26 cellular contexts compared by ENCODE assay signal in genomic region chr5:100691545-100691944, GRCh38.
DNase-seq lines count a peak whose midpoint lies in the region; ATAC-seq and TF ChIP-seq lines count a peak whose summit lies in the region.
"Had no signal": no experiment of that assay in that cellular context is flagged by ENCODE, and none has a peak within 500 bp of the region (broad histone marks: within the 10 kb centered on the region; RNA-seq: fewer than 3 reads in every experiment).

No MANE protein-coding gene starts in this region.

- no peak overlapping the region for H3K4me2 ChIP-seq in HCT116 (ENCODE audit: low read length)

- no peak overlapping the region for H3K27ac Mint-ChIP-seq in activated CD4-positive, alpha-beta T cell treated with anti-CD3 and anti-CD28 coated beads, Interleukin-2, amount 10 ng/mL, durations not matched to agents 24 days and 14 days
- H3K27ac Mint-ChIP-seq: activated naive CD4-positive, alpha-beta T cell treated with anti-CD3 and anti-CD28 coated beads, Interleukin-2, amount 10 ng/mL, durations not matched to agents 7 days and 5 days; stimulated activated effector memory CD8-positive, alpha-beta T cell treated with anti-CD3 and anti-CD28 coated beads, Interleukin-12 subunit alpha, Interleukin-12 subunit beta, amount 100 ng/mL, for 72 hours had no signal

- no peak for TF ChIP-seq CTCF in HCT116 (IDR thresholded peaks at IDR 0.05 in 2 of 3, conservative IDR thresholded peaks at IDR 0.05 in 1 of 3; ENCODE audit: borderline replicate concordance in 1 of 3, insufficient read depth in 1 of 3, low read depth in 2 of 3, low read length in 2 of 3)

- no peaks in the 10 kb centered on the region for H3K36me3 Mint-ChIP-seq in activated CD4-positive, alpha-beta T cell treated with anti-CD3 and anti-CD28 coated beads, Interleukin-2, amount 10 ng/mL, durations not matched to agents 24 days and 14 days (ENCODE audit: low read depth)
- H3K36me3 Mint-ChIP-seq: activated naive CD4-positive, alpha-beta T cell treated with anti-CD3 and anti-CD28 coated beads, Interleukin-2, amount 10 ng/mL, durations not matched to agents 7 days and 5 days; stimulated activated effector memory CD8-positive, alpha-beta T cell treated with anti-CD3 and anti-CD28 coated beads, Interleukin-12 subunit alpha, Interleukin-12 subunit beta, amount 100 ng/mL, for 72 hours had no signal

- no peak overlapping the region for H3K4me3 Mint-ChIP-seq in activated CD4-positive, alpha-beta T cell treated with anti-CD3 and anti-CD28 coated beads, Interleukin-2, amount 10 ng/mL, durations not matched to agents 24 days and 14 days
- H3K4me3 Mint-ChIP-seq: activated naive CD4-positive, alpha-beta T cell treated with anti-CD3 and anti-CD28 coated beads, Interleukin-2, amount 10 ng/mL, durations not matched to agents 7 days and 5 days; stimulated activated effector memory CD8-positive, alpha-beta T cell treated with anti-CD3 and anti-CD28 coated beads, Interleukin-12 subunit alpha, Interleukin-12 subunit beta, amount 100 ng/mL, for 72 hours had no signal

- in situ Hi-C loops in ACHN (cut with HindIII; ENCODE audit: low pct_ligation_motif_present, low pct_unique_long_range_greater_than_20kb, low sequenced_read_pairs), result no loop called here

- no peak for TF ChIP-seq POLR2A in HCT116 (IDR thresholded peaks at IDR 0.05; ENCODE audit: borderline replicate concordance, extremely low read depth, insufficient read depth, insufficient read length)

- no peak overlapping the region for H3K27ac ChIP-seq in HCT116 (ENCODE audit: low read depth, low read length)
- H3K27ac ChIP-seq: heart right ventricle, suprapubic skin, uterus had no signal

- no peaks in the 10 kb centered on the region for H4K20me1 ChIP-seq in HCT116 (ENCODE audit: insufficient read depth)

- peaks cover 5% of the 10 kb centered on the region for H3K27me3 Mint-ChIP-seq in activated CD4-positive, alpha-beta T cell treated with anti-CD3 and anti-CD28 coated beads, Interleukin-2, amount 10 ng/mL, durations not matched to agents 24 days and 14 days
- H3K27me3 Mint-ChIP-seq: activated naive CD4-positive, alpha-beta T cell treated with anti-CD3 and anti-CD28 coated beads, Interleukin-2, amount 10 ng/mL, durations not matched to agents 7 days and 5 days had no signal

- peak overlapping the region; percentile 10 for H2AFZ ChIP-seq in HCT116 (ENCODE audit: low read depth, low read length, poor library complexity, severe bottlenecking)

- TF ChIP-seq RAD21 in HCT116 (IDR thresholded peaks at IDR 0.05; ENCODE audit: low read depth), result no peak

- RAD21 ChIA-PET in HCT116 (lab: Charles Lee; ENCODE audit: low non-redundant PET in 1 of 2, low total read pairs in 2 of 2, uncharacterized antibody in 2 of 2, unreplicated experiment in 2 of 2), result no interaction called here

- H3K9ac ChIP-seq in HCT116 (ENCODE audit: low read length), result no peak overlapping the region

- POLR2A ChIA-PET in HCT116 (lab: Charles Lee), result no interaction called here

- CTCF ChIA-PET in HCT116 (lab: Charles Lee), result no interaction called here

- H3K9me3 ChIP-seq in HCT116 (ENCODE audit: control insufficient read depth in 1 of 2, insufficient read depth in 1 of 2, low read depth in 1 of 2, low read length in 2 of 2), result no peaks in the 10 kb centered on the region
- H3K9me3 ChIP-seq: Caco-2, heart right ventricle, suprapubic skin, uterus had no signal

- 0 out of 2 replicates have a peak, but pooled peaks cover 3% of the 10 kb centered on the region for H3K9me2 ChIP-seq in HCT116 (ENCODE audit: insufficient read depth)

- DNase-seq in ACHN, result peak; percentile 2
- no peak for DNase-seq in HCT116 (ENCODE audit: low read depth, low spot score)
- DNase-seq in amniotic epithelial cell (ENCODE audit: low read depth), result peak; percentile 89
- DNase-seq in kidney glomerular epithelial cell (lab: John Stamatoyannopoulos, UW), result peak; percentile 50
- no peak for DNase-seq in activated CD4-positive, alpha-beta T cell treated with anti-CD3 and anti-CD28 coated beads, Interleukin-2, amount 10 ng/mL, durations not matched to agents 24 days and 14 days
- no peak for DNase-seq in stimulated activated CD4-positive, alpha-beta T cell treated with anti-CD3 and anti-CD28 coated beads, Interleukin-1b, Interleukin-23, amount 100 ng/mL, for 48 hours
- DNase-seq in cerebellar nuclear complex (lab: John Stamatoyannopoulos, UW), result no peak
- DNase-seq: activated naive CD4-positive, alpha-beta T cell treated with anti-CD3 and anti-CD28 coated beads, Interleukin-2, amount 10 ng/mL, durations not matched to agents 7 days and 5 days; anterior cingulate cortex; C1 segment of cervical spinal cord; Caco-2; caudate nucleus; dermis blood vessel endothelial cell; heart right ventricle; KG1; NCI-H1694; NCI-H2171 treated with DMSO at 0.1 percent for 48 hours; NCI-H69; occipital lobe; RPMI8226; stimulated activated CD4-positive, alpha-beta T cell treated with anti-CD3 and anti-CD28 coated beads, Interleukin-2, amount 100 ng/mL, for 48 hours; T1000; uterus had no signal

- H3K79me2 ChIP-seq in HCT116 (ENCODE audit: insufficient read depth, low read length), result no peaks in the 10 kb centered on the region

- H3K4me3 ChIP-seq in HCT116 (replicated peaks in 1 of 2; ENCODE audit: low read depth in 1 of 2, low read length in 2 of 2), result no peak overlapping the region
- H3K4me3 ChIP-seq: heart right ventricle, suprapubic skin, uterus had no signal

- H3K36me3 ChIP-seq in HCT116 (ENCODE audit: control insufficient read depth in 1 of 2, insufficient read depth in 2 of 2, low read length in 2 of 2), result no peaks in the 10 kb centered on the region
- H3K36me3 ChIP-seq: heart right ventricle, suprapubic skin, uterus had no signal

- no peaks in the 10 kb centered on the region for H3K27me3 ChIP-seq in HCT116 (ENCODE audit: insufficient read depth, low read length)
- H3K27me3 ChIP-seq: heart right ventricle, suprapubic skin, uterus had no signal

- H3K4me1 ChIP-seq in HCT116 (ENCODE audit: control insufficient read depth in 1 of 2, insufficient read depth in 2 of 2, low read length in 2 of 2), result no peaks in the 10 kb centered on the region
- H3K4me1 ChIP-seq: heart right ventricle, suprapubic skin, uterus had no signal

- BruUV-seq in HCT116 (replicated peaks; lab: Mats Ljungman, UMichigan), result no TSS peak

- no peaks in the 10 kb centered on the region for H3K9me3 Mint-ChIP-seq in activated CD4-positive, alpha-beta T cell treated with anti-CD3 and anti-CD28 coated beads, Interleukin-2, amount 10 ng/mL, durations not matched to agents 24 days and 14 days
- H3K9me3 Mint-ChIP-seq: activated naive CD4-positive, alpha-beta T cell treated with anti-CD3 and anti-CD28 coated beads, Interleukin-2, amount 10 ng/mL, durations not matched to agents 7 days and 5 days; stimulated activated effector memory CD8-positive, alpha-beta T cell treated with anti-CD3 and anti-CD28 coated beads, Interleukin-12 subunit alpha, Interleukin-12 subunit beta, amount 100 ng/mL, for 72 hours had no signal

- peaks cover 8% of the 10 kb centered on the region for H3K4me1 Mint-ChIP-seq in activated CD4-positive, alpha-beta T cell treated with anti-CD3 and anti-CD28 coated beads, Interleukin-2, amount 10 ng/mL, durations not matched to agents 24 days and 14 days

- ATAC-seq in HCT116 (no peak), HG03097 (IDR thresholded peaks at IDR 0.05; ENCODE audit: low FRiP score, unreplicated experiment) (no peak)
- ATAC-seq: heart right ventricle; stimulated activated effector memory CD8-positive, alpha-beta T cell treated with anti-CD3 and anti-CD28 coated beads, Interleukin-12 subunit alpha, Interleukin-12 subunit beta, amount 100 ng/mL, for 72 hours had no signal

- intact Hi-C loops in HCT116 (cut with micrococcal nuclease), result no loop called here
- intact Hi-C loops in activated CD4-positive, alpha-beta T cell treated with anti-CD3 and anti-CD28 coated beads, Interleukin-2, amount 10 ng/mL, durations not matched to agents 24 days and 14 days (cut with micrococcal nuclease), result no loop called here

TF ChIP-seq in HCT116, 20 proteins besides CTCF, POLR2A, EP300 and RAD21:
- TF ChIP-seq TCF7L2 (IDR thresholded peaks at IDR 0.05; ENCODE audit: borderline replicate concordance, extremely low read depth, insufficient read depth, insufficient read length) (no peak), REST (IDR thresholded peaks at IDR 0.05; ENCODE audit: low read depth) (no peak)

Comparison
In these comparisons a context has a peak if more than half of its experiments do, and no peak if none do; other contexts are left out.
1. DNase-seq: peak in ACHN (single experiment), amniotic epithelial cell (single experiment) and kidney glomerular epithelial cell (single experiment); none in HCT116 (single experiment), activated CD4-positive, alpha-beta T cell treated with anti-CD3 and anti-CD28 coated beads, Interleukin-2, amount 10 ng/mL, durations not matched to agents 24 days and 14 days (single experiment), stimulated activated CD4-positive, alpha-beta T cell treated with anti-CD3 and anti-CD28 coated beads, Interleukin-1b, Interleukin-23, amount 100 ng/mL, for 48 hours (single experiment) and cerebellar nuclear complex (0 of 2).